ENCODE assay signal across 8 cellular contexts in genomic region chr15:65790692-65791334, GRCh38. TPM values are rescaled to one million over a fixed set of nuclear protein-coding genes. Genes with fewer than 3 reads are reported as not detected.
A peak's percentile ranks its signal among the peaks of the same experiment; 100 is the strongest.
DNase-seq lines count a peak whose midpoint lies in the region; ATAC-seq and TF ChIP-seq lines count a peak whose summit lies in the region.

No MANE protein-coding gene starts in this region.

- no peak for TF ChIP-seq CTCF in Calu3 (IDR thresholded peaks at IDR 0.05; ENCODE audit: unreplicated experiment)

- peaks cover 25% of the 10 kb centered on the region for H3K4me1 Mint-ChIP-seq in Calu3 (ENCODE audit: low read depth, unreplicated experiment)
- peaks cover 45% of the 10 kb centered on the region for H3K4me1 Mint-ChIP-seq in stimulated activated memory B cell treated with anti-CD40 and anti-IgM and Interleukin-4, amounts not matched to agents 10 μg/mL and 1 μg/mL and 100 μg/mL, for 72 hours

- H3K27me3 Mint-ChIP-seq in Calu3 (ENCODE audit: unreplicated experiment) = no peaks in the 10 kb centered on the region
- H3K27me3 Mint-ChIP-seq in stimulated activated memory B cell treated with anti-CD40 and anti-IgM and Interleukin-4, amounts not matched to agents 10 μg/mL and 1 μg/mL and 100 μg/mL, for 72 hours = no peaks in the 10 kb centered on the region

- no peak for TF ChIP-seq EP300 in Ishikawa (IDR thresholded peaks at IDR 0.05; ENCODE audit: borderline replicate concordance)

- TF ChIP-seq POLR2A in GM18505 (IDR thresholded peaks at IDR 0.05; ENCODE audit: borderline replicate concordance, extremely low read depth, insufficient read depth, insufficient read length) = no peak

- DNase-seq in Calu3 = no peak
- no peak for DNase-seq in activated naive CD4-positive, alpha-beta T cell treated with anti-CD3 and anti-CD28 coated beads, Interleukin-2, amount 50 U/mL, for 72 hours (ENCODE audit: low spot score in 2 of 2)
- DNase-seq in stimulated activated CD4-positive, alpha-beta T cell treated with anti-CD3 and anti-CD28 coated beads, Interleukin-4, amount 100 ng/mL, for 24 hours = no peak

- H3K4me3 Mint-ChIP-seq in Calu3 (ENCODE audit: low read depth, unreplicated experiment) = peak overlapping the region; percentile 90
- peak overlapping the region; percentile 81 for H3K4me3 Mint-ChIP-seq in stimulated activated memory B cell treated with anti-CD40 and anti-IgM and Interleukin-4, amounts not matched to agents 10 μg/mL and 1 μg/mL and 100 μg/mL, for 72 hours

- intact Hi-C loops in Calu3 (cut with micrococcal nuclease; ENCODE audit: unreplicated experiment) = loop anchor here (1.0 kb wide), 1 partner anchor 79 kb away; no protein-coding TSS in a partner anchor

- CTCF ChIA-PET in Calu3 (lab: Charles Lee) = interaction anchor here (0.6 to 1.2 kb wide), 4 partner anchors 25 to 42 kb away, joined by 3 to 6 read pairs (median 4); no protein-coding TSS in a partner anchor

- H3K9me3 Mint-ChIP-seq in Calu3 (ENCODE audit: low read depth, unreplicated experiment) = no peaks in the 10 kb centered on the region
- H3K9me3 Mint-ChIP-seq in activated naive CD4-positive, alpha-beta T cell treated with anti-CD3 and anti-CD28 coated beads, Interleukin-2, amount 50 U/mL, for 72 hours = no peaks in the 10 kb centered on the region
- H3K9me3 Mint-ChIP-seq in stimulated activated memory B cell treated with anti-CD40 and anti-IgM and Interleukin-4, amounts not matched to agents 10 μg/mL and 1 μg/mL and 100 μg/mL, for 72 hours = no peaks in the 10 kb centered on the region

- no peak for ATAC-seq in activated naive CD4-positive, alpha-beta T cell treated with anti-CD3 and anti-CD28 coated beads, Interleukin-2, amount 50 U/mL, for 72 hours
- no peak for ATAC-seq in stimulated activated memory B cell treated with anti-CD40 and anti-IgM and Interleukin-4, amounts not matched to agents 10 μg/mL and 1 μg/mL and 100 μg/mL, for 72 hours
- no peak for ATAC-seq in HG02840 (IDR thresholded peaks at IDR 0.05; ENCODE audit: low FRiP score, unreplicated experiment)
- ATAC-seq in GM18505 (IDR thresholded peaks at IDR 0.05; ENCODE audit: unreplicated experiment) = no peak

- peak overlapping the region; percentile 56 for H3K27ac Mint-ChIP-seq in Calu3 (ENCODE audit: unreplicated experiment)
- peak overlapping the region; percentile 95 to 99 for H3K27ac Mint-ChIP-seq in activated naive CD4-positive, alpha-beta T cell treated with anti-CD3 and anti-CD28 coated beads, Interleukin-2, amount 50 U/mL, for 72 hours
- H3K27ac Mint-ChIP-seq in stimulated activated memory B cell treated with anti-CD40 and anti-IgM and Interleukin-4, amounts not matched to agents 10 μg/mL and 1 μg/mL and 100 μg/mL, for 72 hours = peak overlapping the region; percentile 93

- peak overlapping the region; percentile 63 for H3K4me3 ChIP-seq in iPS-11a (ENCODE audit: low read depth, low read length)

- no TSS peak for BruUV-seq in Calu3 (replicated peaks; lab: Mats Ljungman, UMichigan)

- H3K36me3 Mint-ChIP-seq in Calu3 (ENCODE audit: insufficient read depth, unreplicated experiment) = peaks cover 25% of the 10 kb centered on the region
- peaks cover 6 to 13% of the 10 kb centered on the region in 2 donors for H3K36me3 Mint-ChIP-seq in activated naive CD4-positive, alpha-beta T cell treated with anti-CD3 and anti-CD28 coated beads, Interleukin-2, amount 50 U/mL, for 72 hours
- H3K36me3 Mint-ChIP-seq in stimulated activated memory B cell treated with anti-CD40 and anti-IgM and Interleukin-4, amounts not matched to agents 10 μg/mL and 1 μg/mL and 100 μg/mL, for 72 hours = no peaks in the 10 kb centered on the region

- TF ChIP-seq RAD21 in Ishikawa (IDR thresholded peaks at IDR 0.05; ENCODE audit: low read depth) = no peak

TF ChIP-seq in Ishikawa, 13 proteins besides CTCF, POLR2A, EP300 and RAD21:
- TF ChIP-seq TCF12 (IDR thresholded peaks at IDR 0.05; ENCODE audit: low read depth) = no peak
- TF ChIP-seq CEBPB (IDR thresholded peaks at IDR 0.05) = peak; percentile 40; the same call in 1 of the 2 replicates
- no peak for TF ChIP-seq EGR1 (IDR thresholded peaks at IDR 0.05)
- TF ChIP-seq, protein P1, sequence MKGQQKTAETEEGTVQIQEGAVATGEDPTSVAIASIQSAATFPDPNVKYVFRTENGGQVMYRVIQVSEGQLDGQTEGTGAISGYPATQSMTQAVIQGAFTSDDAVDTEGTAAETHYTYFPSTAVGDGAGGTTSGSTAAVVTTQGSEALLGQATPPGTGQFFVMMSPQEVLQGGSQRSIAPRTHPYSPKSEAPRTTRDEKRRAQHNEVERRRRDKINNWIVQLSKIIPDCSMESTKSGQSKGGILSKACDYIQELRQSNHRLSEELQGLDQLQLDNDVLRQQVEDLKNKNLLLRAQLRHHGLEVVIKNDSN (IDR thresholded peaks at IDR 0.05) = no peak
- no peak for TF ChIP-seq MAX (IDR thresholded peaks at IDR 0.05)
- no peak for TF ChIP-seq YY1 (IDR thresholded peaks at IDR 0.05; ENCODE audit: low read depth)

RNA-seq across cellular contexts. Expression of gene DENND4A, which starts 1.3 kb away (rescaled TPM):
- 26.0 and 26.6 TPM in 2 replicates for total RNA-seq in Calu3 (2022)
- 10 to 100 TPM; 26.8 to 49.7 TPM for total RNA-seq in activated naive CD4-positive, alpha-beta T cell treated with anti-CD3 and anti-CD28 coated beads, Interleukin-2, amount 50 U/mL, for 72 hours
